ENCODE assay signal across 1 cellular context in the genomic region with DNA sequence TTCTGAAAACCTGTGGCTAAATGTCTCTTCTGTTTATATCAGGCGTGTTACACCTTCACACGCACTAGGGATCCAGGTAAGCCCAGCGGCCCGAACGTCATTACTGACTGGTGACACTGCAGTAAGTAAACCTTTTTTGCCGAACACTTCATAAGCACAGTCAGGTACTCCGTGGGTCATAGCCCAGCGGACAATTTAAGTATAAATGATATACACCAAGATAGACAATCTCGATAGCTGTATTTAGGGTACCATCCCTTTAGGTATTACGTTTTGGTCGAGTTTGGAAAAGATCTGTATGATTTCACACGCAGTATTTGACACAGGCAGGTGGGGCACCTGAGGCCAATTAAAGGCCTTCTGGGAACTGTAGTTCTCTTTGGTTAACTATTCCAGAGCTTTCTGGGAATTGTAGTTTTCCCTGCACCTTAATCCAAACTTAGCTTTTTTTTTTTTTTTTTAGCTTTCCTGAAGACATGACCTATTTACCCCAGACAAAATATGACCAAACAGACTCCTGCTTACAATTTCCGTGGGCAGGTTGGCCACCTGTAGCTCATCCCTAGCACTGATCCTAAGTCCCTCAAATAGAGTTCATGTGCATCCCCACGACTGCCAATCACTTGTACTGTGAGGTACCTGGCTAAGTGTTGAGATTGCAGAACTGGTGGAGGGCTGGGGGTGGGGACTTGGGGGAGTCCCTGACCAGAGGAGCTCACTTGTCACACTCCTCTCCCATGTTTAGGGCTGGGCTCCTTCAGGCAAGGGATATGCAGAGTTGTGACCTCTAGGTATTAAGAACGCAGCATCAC.
TF ChIP-seq lines count a peak whose summit lies in the region.

No MANE protein-coding gene starts in this region.

TF ChIP-seq in HepG2, 621 proteins besides CTCF, POLR2A, EP300 and RAD21 (continued from another document and continues in another):
- TF ChIP-seq, protein P1, sequence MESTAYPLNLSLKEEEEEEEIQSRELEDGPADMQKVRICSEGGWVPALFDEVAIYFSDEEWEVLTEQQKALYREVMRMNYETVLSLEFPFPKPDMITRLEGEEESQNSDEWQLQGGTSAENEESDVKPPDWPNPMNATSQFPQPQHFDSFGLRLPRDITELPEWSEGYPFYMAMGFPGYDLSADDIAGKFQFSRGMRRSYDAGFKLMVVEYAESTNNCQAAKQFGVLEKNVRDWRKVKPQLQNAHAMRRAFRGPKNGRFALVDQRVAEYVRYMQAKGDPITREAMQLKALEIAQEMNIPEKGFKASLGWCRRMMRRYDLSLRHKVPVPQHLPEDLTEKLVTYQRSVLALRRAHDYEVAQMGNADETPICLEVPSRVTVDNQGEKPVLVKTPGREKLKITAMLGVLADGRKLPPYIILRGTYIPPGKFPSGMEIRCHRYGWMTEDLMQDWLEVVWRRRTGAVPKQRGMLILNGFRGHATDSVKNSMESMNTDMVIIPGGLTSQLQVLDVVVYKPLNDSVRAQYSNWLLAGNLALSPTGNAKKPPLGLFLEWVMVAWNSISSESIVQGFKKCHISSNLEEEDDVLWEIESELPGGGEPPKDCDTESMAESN (CRISPR knock-in tag; conservative IDR thresholded peaks at IDR 0.05) = 0 out of 2 replicates have a peak, but pooled peaks have one; percentile 14
- TF ChIP-seq FIP1L1 (IDR thresholded peaks at IDR 0.05; ENCODE audit: borderline replicate concordance, insufficient read depth, low read depth, low read length) (no peak), KDM1A (CRISPR knock-in tag; IDR thresholded peaks at IDR 0.05) (no peak), ZNF335 (CRISPR knock-in tag; IDR thresholded peaks at IDR 0.05) (peak; percentile 98), FOXA3 (CRISPR knock-in tag; IDR thresholded peaks at IDR 0.05) (no peak), PHF21A (CRISPR knock-in tag; IDR thresholded peaks at IDR 0.05) (peak; percentile 31; the same call in 1 of the 2 replicates), ZNF20 (CRISPR knock-in tag; IDR thresholded peaks at IDR 0.05) (no peak), KLF11 (CRISPR knock-in tag; IDR thresholded peaks at IDR 0.05) (0 out of 2 replicates have a peak, but pooled peaks have one; percentile 25), ZNF282 (IDR thresholded peaks at IDR 0.05; ENCODE audit: partially characterized antibody) (no peak), SNAPC2 (CRISPR knock-in tag; IDR thresholded peaks at IDR 0.05) (no peak), RAD51 (IDR thresholded peaks at IDR 0.05; ENCODE audit: borderline replicate concordance) (no peak), KAT8 (CRISPR knock-in tag; IDR thresholded peaks at IDR 0.05) (0 out of 2 replicates have a peak, but pooled peaks have one; percentile 7), ZNF746 (CRISPR knock-in tag; IDR thresholded peaks at IDR 0.05) (no peak), ZNF839 (CRISPR knock-in tag; IDR thresholded peaks at IDR 0.05; ENCODE audit: borderline replicate concordance) (no peak), ZNF329 (CRISPR knock-in tag; IDR thresholded peaks at IDR 0.05; ENCODE audit: low read depth) (no peak), ATRX (CRISPR knock-in tag; IDR thresholded peaks at IDR 0.05; ENCODE audit: borderline replicate concordance) (no peak), DNMT1 (CRISPR knock-in tag; IDR thresholded peaks at IDR 0.05) (no peak), ZFP90 (CRISPR knock-in tag; IDR thresholded peaks at IDR 0.05; ENCODE audit: borderline replicate concordance) (0 out of 2 replicates have a peak, but pooled peaks have one; percentile 50), ZNF589 (CRISPR knock-in tag; conservative IDR thresholded peaks at IDR 0.05) (no peak), ESRRA (CRISPR knock-in tag; IDR thresholded peaks at IDR 0.05; ENCODE audit: low read depth) (no peak), ZNF772 (CRISPR knock-in tag; IDR thresholded peaks at IDR 0.05) (no peak), SIN3A (IDR thresholded peaks at IDR 0.05; ENCODE audit: borderline replicate concordance, low read depth, low read length) (no peak; the same call in 1 of the 2 replicates), HOXA5 (CRISPR knock-in tag; IDR thresholded peaks at IDR 0.05) (peak; percentile 26; the same call in 1 of the 2 replicates), ZNF354B (CRISPR knock-in tag; IDR thresholded peaks at IDR 0.05) (no peak), ZNF432 (CRISPR knock-in tag; IDR thresholded peaks at IDR 0.05; ENCODE audit: borderline replicate concordance) (no peak)
- TF ChIP-seq, protein P2, sequence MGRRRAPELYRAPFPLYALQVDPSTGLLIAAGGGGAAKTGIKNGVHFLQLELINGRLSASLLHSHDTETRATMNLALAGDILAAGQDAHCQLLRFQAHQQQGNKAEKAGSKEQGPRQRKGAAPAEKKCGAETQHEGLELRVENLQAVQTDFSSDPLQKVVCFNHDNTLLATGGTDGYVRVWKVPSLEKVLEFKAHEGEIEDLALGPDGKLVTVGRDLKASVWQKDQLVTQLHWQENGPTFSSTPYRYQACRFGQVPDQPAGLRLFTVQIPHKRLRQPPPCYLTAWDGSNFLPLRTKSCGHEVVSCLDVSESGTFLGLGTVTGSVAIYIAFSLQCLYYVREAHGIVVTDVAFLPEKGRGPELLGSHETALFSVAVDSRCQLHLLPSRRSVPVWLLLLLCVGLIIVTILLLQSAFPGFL (CRISPR knock-in tag; IDR thresholded peaks at IDR 0.05) = no peak
- TF ChIP-seq, protein P3, sequence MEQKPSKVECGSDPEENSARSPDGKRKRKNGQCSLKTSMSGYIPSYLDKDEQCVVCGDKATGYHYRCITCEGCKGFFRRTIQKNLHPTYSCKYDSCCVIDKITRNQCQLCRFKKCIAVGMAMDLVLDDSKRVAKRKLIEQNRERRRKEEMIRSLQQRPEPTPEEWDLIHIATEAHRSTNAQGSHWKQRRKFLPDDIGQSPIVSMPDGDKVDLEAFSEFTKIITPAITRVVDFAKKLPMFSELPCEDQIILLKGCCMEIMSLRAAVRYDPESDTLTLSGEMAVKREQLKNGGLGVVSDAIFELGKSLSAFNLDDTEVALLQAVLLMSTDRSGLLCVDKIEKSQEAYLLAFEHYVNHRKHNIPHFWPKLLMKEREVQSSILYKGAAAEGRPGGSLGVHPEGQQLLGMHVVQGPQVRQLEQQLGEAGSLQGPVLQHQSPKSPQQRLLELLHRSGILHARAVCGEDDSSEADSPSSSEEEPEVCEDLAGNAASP (CRISPR knock-in tag; IDR thresholded peaks at IDR 0.05; ENCODE audit: borderline replicate concordance) = peak; percentile 86; the same call in 1 of the 2 replicates
- TF ChIP-seq, protein P4, sequence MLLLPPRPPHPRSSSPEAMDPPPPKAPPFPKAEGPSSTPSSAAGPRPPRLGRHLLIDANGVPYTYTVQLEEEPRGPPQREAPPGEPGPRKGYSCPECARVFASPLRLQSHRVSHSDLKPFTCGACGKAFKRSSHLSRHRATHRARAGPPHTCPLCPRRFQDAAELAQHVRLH (CRISPR knock-in tag; IDR thresholded peaks at IDR 0.05; ENCODE audit: borderline replicate concordance, low read depth) = no peak
- TF ChIP-seq, protein P5, sequence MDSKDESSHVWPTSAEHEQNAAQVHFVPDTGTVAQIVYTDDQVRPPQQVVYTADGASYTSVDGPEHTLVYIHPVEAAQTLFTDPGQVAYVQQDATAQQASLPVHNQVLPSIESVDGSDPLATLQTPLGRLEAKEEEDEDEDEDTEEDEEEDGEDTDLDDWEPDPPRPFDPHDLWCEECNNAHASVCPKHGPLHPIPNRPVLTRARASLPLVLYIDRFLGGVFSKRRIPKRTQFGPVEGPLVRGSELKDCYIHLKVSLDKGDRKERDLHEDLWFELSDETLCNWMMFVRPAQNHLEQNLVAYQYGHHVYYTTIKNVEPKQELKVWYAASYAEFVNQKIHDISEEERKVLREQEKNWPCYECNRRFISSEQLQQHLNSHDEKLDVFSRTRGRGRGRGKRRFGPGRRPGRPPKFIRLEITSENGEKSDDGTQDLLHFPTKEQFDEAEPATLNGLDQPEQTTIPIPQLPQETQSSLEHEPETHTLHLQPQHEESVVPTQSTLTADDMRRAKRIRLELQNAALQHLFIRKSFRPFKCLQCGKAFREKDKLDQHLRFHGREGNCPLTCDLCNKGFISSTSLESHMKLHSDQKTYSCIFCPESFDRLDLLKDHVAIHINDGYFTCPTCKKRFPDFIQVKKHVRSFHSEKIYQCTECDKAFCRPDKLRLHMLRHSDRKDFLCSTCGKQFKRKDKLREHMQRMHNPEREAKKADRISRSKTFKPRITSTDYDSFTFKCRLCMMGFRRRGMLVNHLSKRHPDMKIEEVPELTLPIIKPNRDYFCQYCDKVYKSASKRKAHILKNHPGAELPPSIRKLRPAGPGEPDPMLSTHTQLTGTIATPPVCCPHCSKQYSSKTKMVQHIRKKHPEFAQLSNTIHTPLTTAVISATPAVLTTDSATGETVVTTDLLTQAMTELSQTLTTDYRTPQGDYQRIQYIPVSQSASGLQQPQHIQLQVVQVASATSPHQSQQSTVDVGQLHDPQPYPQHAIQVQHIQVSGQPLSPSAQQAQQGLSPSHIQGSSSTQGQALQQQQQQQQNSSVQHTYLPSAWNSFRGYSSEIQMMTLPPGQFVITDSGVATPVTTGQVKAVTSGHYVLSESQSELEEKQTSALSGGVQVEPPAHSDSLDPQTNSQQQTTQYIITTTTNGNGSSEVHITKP (CRISPR knock-in tag; IDR thresholded peaks at IDR 0.05; ENCODE audit: low read depth) = 0 out of 2 replicates have a peak, but pooled peaks have one; percentile 45
- TF ChIP-seq, protein P6, sequence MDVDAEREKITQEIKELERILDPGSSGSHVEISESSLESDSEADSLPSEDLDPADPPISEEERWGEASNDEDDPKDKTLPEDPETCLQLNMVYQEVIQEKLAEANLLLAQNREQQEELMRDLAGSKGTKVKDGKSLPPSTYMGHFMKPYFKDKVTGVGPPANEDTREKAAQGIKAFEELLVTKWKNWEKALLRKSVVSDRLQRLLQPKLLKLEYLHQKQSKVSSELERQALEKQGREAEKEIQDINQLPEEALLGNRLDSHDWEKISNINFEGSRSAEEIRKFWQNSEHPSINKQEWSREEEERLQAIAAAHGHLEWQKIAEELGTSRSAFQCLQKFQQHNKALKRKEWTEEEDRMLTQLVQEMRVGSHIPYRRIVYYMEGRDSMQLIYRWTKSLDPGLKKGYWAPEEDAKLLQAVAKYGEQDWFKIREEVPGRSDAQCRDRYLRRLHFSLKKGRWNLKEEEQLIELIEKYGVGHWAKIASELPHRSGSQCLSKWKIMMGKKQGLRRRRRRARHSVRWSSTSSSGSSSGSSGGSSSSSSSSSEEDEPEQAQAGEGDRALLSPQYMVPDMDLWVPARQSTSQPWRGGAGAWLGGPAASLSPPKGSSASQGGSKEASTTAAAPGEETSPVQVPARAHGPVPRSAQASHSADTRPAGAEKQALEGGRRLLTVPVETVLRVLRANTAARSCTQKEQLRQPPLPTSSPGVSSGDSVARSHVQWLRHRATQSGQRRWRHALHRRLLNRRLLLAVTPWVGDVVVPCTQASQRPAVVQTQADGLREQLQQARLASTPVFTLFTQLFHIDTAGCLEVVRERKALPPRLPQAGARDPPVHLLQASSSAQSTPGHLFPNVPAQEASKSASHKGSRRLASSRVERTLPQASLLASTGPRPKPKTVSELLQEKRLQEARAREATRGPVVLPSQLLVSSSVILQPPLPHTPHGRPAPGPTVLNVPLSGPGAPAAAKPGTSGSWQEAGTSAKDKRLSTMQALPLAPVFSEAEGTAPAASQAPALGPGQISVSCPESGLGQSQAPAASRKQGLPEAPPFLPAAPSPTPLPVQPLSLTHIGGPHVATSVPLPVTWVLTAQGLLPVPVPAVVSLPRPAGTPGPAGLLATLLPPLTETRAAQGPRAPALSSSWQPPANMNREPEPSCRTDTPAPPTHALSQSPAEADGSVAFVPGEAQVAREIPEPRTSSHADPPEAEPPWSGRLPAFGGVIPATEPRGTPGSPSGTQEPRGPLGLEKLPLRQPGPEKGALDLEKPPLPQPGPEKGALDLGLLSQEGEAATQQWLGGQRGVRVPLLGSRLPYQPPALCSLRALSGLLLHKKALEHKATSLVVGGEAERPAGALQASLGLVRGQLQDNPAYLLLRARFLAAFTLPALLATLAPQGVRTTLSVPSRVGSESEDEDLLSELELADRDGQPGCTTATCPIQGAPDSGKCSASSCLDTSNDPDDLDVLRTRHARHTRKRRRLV (CRISPR knock-in tag; IDR thresholded peaks at IDR 0.05) = no peak
- TF ChIP-seq, protein P7, sequence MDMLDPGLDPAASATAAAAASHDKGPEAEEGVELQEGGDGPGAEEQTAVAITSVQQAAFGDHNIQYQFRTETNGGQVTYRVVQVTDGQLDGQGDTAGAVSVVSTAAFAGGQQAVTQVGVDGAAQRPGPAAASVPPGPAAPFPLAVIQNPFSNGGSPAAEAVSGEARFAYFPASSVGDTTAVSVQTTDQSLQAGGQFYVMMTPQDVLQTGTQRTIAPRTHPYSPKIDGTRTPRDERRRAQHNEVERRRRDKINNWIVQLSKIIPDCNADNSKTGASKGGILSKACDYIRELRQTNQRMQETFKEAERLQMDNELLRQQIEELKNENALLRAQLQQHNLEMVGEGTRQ (IDR thresholded peaks at IDR 0.05; ENCODE audit: low read depth, low read length) = no peak
- TF ChIP-seq, protein P7 (CRISPR knock-in tag; IDR thresholded peaks at IDR 0.05; ENCODE audit: borderline replicate concordance) = no peak
- TF ChIP-seq, protein P8, sequence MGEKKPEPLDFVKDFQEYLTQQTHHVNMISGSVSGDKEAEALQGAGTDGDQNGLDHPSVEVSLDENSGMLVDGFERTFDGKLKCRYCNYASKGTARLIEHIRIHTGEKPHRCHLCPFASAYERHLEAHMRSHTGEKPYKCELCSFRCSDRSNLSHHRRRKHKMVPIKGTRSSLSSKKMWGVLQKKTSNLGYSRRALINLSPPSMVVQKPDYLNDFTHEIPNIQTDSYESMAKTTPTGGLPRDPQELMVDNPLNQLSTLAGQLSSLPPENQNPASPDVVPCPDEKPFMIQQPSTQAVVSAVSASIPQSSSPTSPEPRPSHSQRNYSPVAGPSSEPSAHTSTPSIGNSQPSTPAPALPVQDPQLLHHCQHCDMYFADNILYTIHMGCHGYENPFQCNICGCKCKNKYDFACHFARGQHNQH (CRISPR knock-in tag; IDR thresholded peaks at IDR 0.05) = no peak
